Comparison of ENCODE assay signal across 28 cellular contexts in genomic region chrX:13304052-13304451, GRCh38. TPM values are rescaled to one million over a fixed set of nuclear protein-coding genes. Genes with fewer than 3 reads are reported as not detected.
"Had no signal": no experiment of that assay in that cellular context is flagged by ENCODE, and none has a peak within 500 bp of the region (broad histone marks: within the 10 kb centered on the region; RNA-seq: fewer than 3 reads in every experiment).

No MANE protein-coding gene starts in this region.

- ATAC-seq: foreskin keratinocyte, heart left ventricle, lower lobe of right lung, right lobe of liver had no signal

- H3K36me3 ChIP-seq: breast epithelium, esophagus muscularis mucosa, heart left ventricle, lower lobe of right lung, ovary, right lobe of liver, tibial nerve had no signal

- FAIRE-seq: kidney had no signal

- H3K9me3 ChIP-seq: breast epithelium, esophagus muscularis mucosa, heart left ventricle, lower lobe of right lung, ovary, right lobe of liver, tibial nerve had no signal

- H3K4me1 ChIP-seq: breast epithelium, esophagus muscularis mucosa, foreskin keratinocyte, heart left ventricle, lower lobe of right lung, right lobe of liver, tibial nerve had no signal

- H3K27me3 ChIP-seq: esophagus muscularis mucosa, foreskin keratinocyte, ovary, right lobe of liver, tibial nerve had no signal

- H3K27ac ChIP-seq: breast epithelium, esophagus muscularis mucosa, foreskin keratinocyte, heart left ventricle, lower lobe of right lung, ovary, right lobe of liver, tibial nerve had no signal

- H3K4me3 ChIP-seq: breast epithelium, esophagus muscularis mucosa, heart left ventricle, lower lobe of right lung, ovary, right lobe of liver, tibial nerve had no signal

- DNase-seq: activated CD4-positive, alpha-beta T cell treated with anti-CD3 and anti-CD28 coated beads for 4 hours; activated CD8-positive, alpha-beta memory T cell treated with anti-CD3 and anti-CD28 coated beads for 24 hours; activated effector memory CD4-positive, alpha-beta T cell treated with anti-CD3 and anti-CD28 coated beads, Interleukin-2, amount 50 U/mL, for 16 hours; activated naive CD8-positive, alpha-beta T cell treated with anti-CD3 and anti-CD28 coated beads, Interleukin-2, amount 10 ng/mL, durations not matched to agents 7 days and 5 days; central memory CD4-positive, alpha-beta T cell; endodermal cell; foreskin keratinocyte; heart left ventricle; hypothalamus; immature natural killer cell; kidney; lower lobe of right lung; ovary; right lobe of liver; stimulated activated CD4-positive, alpha-beta T cell treated with anti-CD3 and anti-CD28 coated beads, Interleukin-2, amount 100 ng/mL, for 48 hours; stimulated activated naive CD4-positive, alpha-beta T cell treated with Interleukin-2 at 50 U/mL for 16 hours; T-helper 1 cell had no signal

RNA-seq across cellular contexts. Expression of gene ATXN3L, which starts 15.8 kb away (rescaled TPM):
- total RNA-seq: activated naive CD4-positive, alpha-beta T cell treated with anti-CD3 and anti-CD28 coated beads for 36 hours; activated naive CD8-positive, alpha-beta T cell treated with anti-CD3 and anti-CD28 coated beads, Interleukin-2, amount 10 ng/mL, durations not matched to agents 7 days and 5 days; activated T-helper 1 cell treated with anti-CD3 and anti-CD28 coated beads, Interleukin-12 subunit alpha, Interleukin-12 subunit beta, Interleukin-2, Interleukin-4 antibody, amounts not matched to agents 30 ng/mL and 10 ng/mL and 1 ng/mL, durations not matched to agents 14 hours and 24 hours and 36 hours; breast epithelium; endodermal cell; esophagus muscularis mucosa; foreskin keratinocyte; heart left ventricle; kidney; lower lobe of right lung; mucosa of gallbladder; ovary; progenitor cell of endocrine pancreas; renal cortical epithelial cell; right lobe of liver; skeletal muscle tissue; temporal lobe; tibial nerve; urinary bladder had no signal
- polyA plus RNA-seq: foreskin keratinocyte, heart left ventricle, immature natural killer cell, ovary, urinary bladder had no signal
